ENCODE assay signal across 11 cellular contexts in the genomic region with DNA sequence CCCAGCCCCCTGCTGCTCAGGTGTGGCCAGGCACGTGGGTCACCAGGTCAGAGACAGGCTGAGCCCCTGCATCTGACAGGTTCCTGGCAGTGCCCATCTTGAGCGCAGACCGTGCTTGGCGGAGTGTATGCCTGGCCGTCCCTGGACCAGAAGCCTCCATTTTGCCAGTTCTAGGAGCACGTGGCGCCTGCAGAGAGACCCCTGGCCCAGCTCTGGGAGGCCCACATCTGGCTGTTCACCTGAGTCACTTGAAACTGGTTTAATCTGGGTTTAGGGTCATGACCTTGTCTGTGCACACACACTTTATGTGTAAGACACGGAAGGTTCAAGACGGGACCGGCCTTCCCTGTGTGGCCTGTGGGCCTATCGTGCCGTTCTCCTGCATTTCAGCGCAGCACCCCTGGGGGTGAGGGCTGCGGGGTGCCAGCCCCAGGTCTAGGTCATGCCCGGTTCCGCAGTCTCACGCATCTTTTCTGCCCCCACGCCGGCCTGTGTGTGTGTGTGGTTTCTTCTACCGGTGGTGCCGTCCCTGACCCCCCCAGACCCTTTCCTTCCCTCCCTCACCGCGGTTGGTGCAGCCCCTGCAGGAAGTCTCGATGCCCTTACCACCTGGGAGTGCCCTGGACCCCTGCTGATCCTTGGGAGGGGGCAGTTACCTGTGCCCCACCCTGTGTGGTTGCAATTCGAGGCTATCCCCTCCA. TPM values are rescaled to one million over a fixed set of nuclear protein-coding genes. Genes with fewer than 3 reads are reported as not detected.
DNase-seq lines count a peak whose midpoint lies in the region; ATAC-seq and TF ChIP-seq lines count a peak whose summit lies in the region.
"Had no signal": no experiment of that assay in that cellular context is flagged by ENCODE, and none has a peak within 500 bp of the region (broad histone marks: within the 10 kb centered on the region; RNA-seq: fewer than 3 reads in every experiment).

No MANE protein-coding gene starts in this region.

- dilution Hi-C loops in IMR-90 (cut with HindIII; ENCODE audit: low sequenced_read_pairs, unreplicated experiment), result no loop called here

- H3K14ac ChIP-seq in IMR-90 (replicated peaks; ENCODE audit: low read depth, low read length) (no peak overlapping the region), trophoblast cell (ENCODE audit: low read length) (no peak overlapping the region)

- H2BK120ac ChIP-seq in IMR-90 (ENCODE audit: low read depth, low read length), result no peak overlapping the region
- H2BK120ac ChIP-seq in trophoblast cell (ENCODE audit: insufficient read depth, low read length, poor library complexity), result no peak overlapping the region

- H3K4me1 ChIP-seq in IMR-90 (ENCODE audit: control insufficient read depth, insufficient read depth, low read length), result peaks cover 7% of the 10 kb centered on the region
- peaks cover 5% of the 10 kb centered on the region for H3K4me1 ChIP-seq in iPS-15b (ENCODE audit: control insufficient read depth, insufficient read depth, low read length)
- peaks cover 25 to 31% of the 10 kb centered on the region in 2 experiments for H3K4me1 ChIP-seq in trophoblast cell (ENCODE audit: control insufficient read depth in 1 of 2, insufficient read depth in 2 of 2, low read length in 2 of 2)

- no peak overlapping the region for H3K27ac Mint-ChIP-seq in type B pancreatic cell

- no peak overlapping the region for H2BK20ac ChIP-seq in IMR-90 (ENCODE audit: low read depth, low read length)

- no peak overlapping the region for H3K18ac ChIP-seq in IMR-90 (ENCODE audit: low read depth, low read length)
- H3K18ac ChIP-seq in trophoblast cell (ENCODE audit: low read length), result peak overlapping the region; percentile 54

- intact Hi-C loops in Right ventricle myocardium inferior (cut with DNase I) (loop anchor here (2.0 kb wide), 1 partner anchor 147 kb away; no protein-coding TSS in a partner anchor), left ventricle myocardium superior (cut with micrococcal nuclease) (no loop called here), IMR-90 (cut with micrococcal nuclease) (no loop called here)

- H3K79me2 ChIP-seq in trophoblast cell (ENCODE audit: control insufficient read depth, insufficient read depth, low read length, poor library complexity), result peaks cover 9% of the 10 kb centered on the region

- no peaks in the 10 kb centered on the region for H3K27me3 ChIP-seq in IMR-90 (ENCODE audit: control insufficient read depth, insufficient read depth, low read length)
- H3K27me3 ChIP-seq in iPS-15b (ENCODE audit: control insufficient read depth, insufficient read depth, low read length), result no peaks in the 10 kb centered on the region
- H3K27me3 ChIP-seq in trophoblast cell (ENCODE audit: insufficient read depth, low read length), result no peaks in the 10 kb centered on the region

- H2BK12ac ChIP-seq in trophoblast cell (ENCODE audit: low read length), result no peak overlapping the region

- no peak overlapping the region for H4K8ac ChIP-seq in IMR-90 (ENCODE audit: low read depth in 2 of 2, low read length in 2 of 2)
- no peak overlapping the region for H4K8ac ChIP-seq in trophoblast cell (ENCODE audit: low read depth, low read length)

- H3K36me3 ChIP-seq in IMR-90 (ENCODE audit: control insufficient read depth, insufficient read depth, low read length) (peaks cover 31% of the 10 kb centered on the region), iPS-15b (ENCODE audit: control insufficient read depth, insufficient read depth, low read length) (peaks cover 46% of the 10 kb centered on the region), trophoblast cell (ENCODE audit: control insufficient read depth in 1 of 2, insufficient read depth in 2 of 2, low read length in 2 of 2) (peaks cover 43 to 46% of the 10 kb centered on the region in 2 experiments)

- H3K4me3 Mint-ChIP-seq in type B pancreatic cell, result no peak overlapping the region
- H3K4me3 Mint-ChIP-seq: CD4-positive, CD25-positive, alpha-beta regulatory T cell had no signal

- H2BK5ac ChIP-seq in IMR-90 (ENCODE audit: low read depth, low read length, poor library complexity, severe bottlenecking), result no peak overlapping the region
- H2BK5ac ChIP-seq in trophoblast cell (ENCODE audit: low read depth, low read length, poor library complexity), result no peak overlapping the region

- no peak for TF ChIP-seq POLR2A in IMR-90 (IDR thresholded peaks at IDR 0.05; ENCODE audit: low read depth, low read length)

- H3K9ac ChIP-seq in IMR-90 (ENCODE audit: low read depth, low read length) (no peak overlapping the region), iPS-15b (ENCODE audit: low read depth, low read length) (peak overlapping the region; percentile 37), trophoblast cell (ENCODE audit: low read length) (no peak overlapping the region)

- H4K91ac ChIP-seq in IMR-90 (ENCODE audit: insufficient read depth, low read depth, low read length), result no peak overlapping the region
- H4K91ac ChIP-seq in trophoblast cell (ENCODE audit: low read depth, low read length), result no peak overlapping the region

- H2AK5ac ChIP-seq in IMR-90 (ENCODE audit: low read depth, low read length) (no peak overlapping the region), trophoblast cell (ENCODE audit: low read length) (no peak overlapping the region)

- H3K9me3 ChIP-seq in IMR-90 (ENCODE audit: control insufficient read depth, insufficient read depth, low read length), result no peaks in the 10 kb centered on the region
- no peaks in the 10 kb centered on the region for H3K9me3 ChIP-seq in iPS-15b (ENCODE audit: control insufficient read depth, insufficient read depth, low read length)
- peaks cover 3% of the 10 kb centered on the region for H3K9me3 ChIP-seq in trophoblast cell (ENCODE audit: insufficient read depth, low read depth, low read length)

- no TSS peak for BruUV-seq in IMR-90 (replicated peaks; lab: Mats Ljungman, UMichigan)

- no peak overlapping the region for H2BK15ac ChIP-seq in IMR-90 (ENCODE audit: low read depth, low read length)

- no peak for TF ChIP-seq RAD21 in IMR-90 (IDR thresholded peaks at IDR 0.05; ENCODE audit: low read length)

- H3K4ac ChIP-seq in IMR-90 (ENCODE audit: low read depth, low read length) (no peak overlapping the region), trophoblast cell (ENCODE audit: low read depth, low read length) (peak overlapping the region; percentile 71)

- no peak overlapping the region for H2AFZ ChIP-seq in IMR-90 (replicated peaks; ENCODE audit: low read length, poor library complexity)
- H2AFZ ChIP-seq in trophoblast cell (ENCODE audit: insufficient read depth, low read length, poor library complexity), result no peak overlapping the region

- WGBS in IMR-90 (ENCODE audit: extremely low coverage in 2 of 2, insufficient read length in 1 of 2), 2 experiments, result 81% methylated on average over 10 of the region's 25 CpGs; no CpG with 5 or more reads in 1 of the 2 experiments
- WGBS in trophoblast cell (ENCODE audit: extremely low coverage, insufficient coverage, insufficient read length), result no CpG with 5 or more reads among the region's 25 CpGs

- peaks cover 70% of the 10 kb centered on the region for H4K20me1 ChIP-seq in IMR-90 (ENCODE audit: insufficient read depth, low read length)

- no peak overlapping the region for H3K27ac ChIP-seq in IMR-90 (ENCODE audit: insufficient read depth, low read length)
- H3K27ac ChIP-seq in trophoblast cell (ENCODE audit: low read depth, low read length), result no peak overlapping the region
- H3K27ac ChIP-seq: 22Rv1 had no signal

- H3K56ac ChIP-seq in IMR-90 (ENCODE audit: extremely low read depth, insufficient read depth, low read length), result no peak overlapping the region

- in situ Hi-C loops in IMR-90 (cut with MboI; ENCODE audit: low sequenced_read_pairs), result no loop called here

- H3K23ac ChIP-seq in IMR-90 (ENCODE audit: low read depth, low read length), result no peak overlapping the region
- no peak overlapping the region for H3K23ac ChIP-seq in trophoblast cell (ENCODE audit: low read length)

- H3K4me3 ChIP-seq in IMR-90 (ENCODE audit: insufficient read depth, low read depth, low read length) (no peak overlapping the region), iPS-15b (ENCODE audit: low read depth, low read length) (no peak overlapping the region), trophoblast cell (ENCODE audit: low read depth, low read length) (no peak overlapping the region)
- H3K4me3 ChIP-seq: K562 had no signal

- no peaks in the 10 kb centered on the region for H3K27me3 Mint-ChIP-seq in type B pancreatic cell
- H3K27me3 Mint-ChIP-seq: CD4-positive, CD25-positive, alpha-beta regulatory T cell had no signal

- DNase-seq in Right ventricle myocardium inferior (ENCODE audit: missing footprints), result peak; percentile 11
- no peak for DNase-seq in left ventricle myocardium superior
- DNase-seq in IMR-90, result no peak
- DNase-seq in trophoblast cell, result no peak
- DNase-seq in left lobe of liver (ENCODE audit: low spot score), result no peak
- no peak for DNase-seq in type B pancreatic cell (ENCODE audit: extremely low spot score, unreplicated experiment)
- DNase-seq in NOMO-1 treated with dmso at 0.1 percent for 144 hours (lab: John Stamatoyannopoulos, UW; ENCODE audit: unreplicated experiment), result no peak

- H3K9me1 ChIP-seq in IMR-90 (ENCODE audit: insufficient read depth, low read length), result peaks cover 16% of the 10 kb centered on the region; the same call in 1 of the 2 replicates

- H3K4me1 Mint-ChIP-seq in type B pancreatic cell (ENCODE audit: unreplicated experiment), result peaks cover 11% of the 10 kb centered on the region

- H4K5ac ChIP-seq in IMR-90 (ENCODE audit: low read depth, low read length), result no peak overlapping the region

- ATAC-seq in Right ventricle myocardium inferior, result no peak
- ATAC-seq in left ventricle myocardium superior, result no peak
- no peak for ATAC-seq in IMR-90 (ENCODE audit: low read depth)
- no peak for ATAC-seq in left lobe of liver

- H3K36me3 Mint-ChIP-seq in type B pancreatic cell, result peaks cover 15% of the 10 kb centered on the region

- peak overlapping the region; percentile 6 for H4K12ac ChIP-seq in trophoblast cell (ENCODE audit: low read depth, low read length)

- H3K4me2 ChIP-seq in IMR-90 (ENCODE audit: low read depth, low read length), result no peak overlapping the region
- no peak overlapping the region for H3K4me2 ChIP-seq in trophoblast cell (ENCODE audit: low read length)

- no peaks in the 10 kb centered on the region for H3K9me3 Mint-ChIP-seq in type B pancreatic cell

- POLR2A ChIA-PET in IMR-90 (lab: Charles Lee; ENCODE audit: unreplicated experiment), result no interaction called here

- no peak for TF ChIP-seq CTCF in IMR-90 (conservative IDR thresholded peaks at IDR 0.05; ENCODE audit: low read depth, low read length)
- TF ChIP-seq CTCF in type B pancreatic cell (conservative IDR thresholded peaks at IDR 0.05), result no peak

- H2AK9ac ChIP-seq in IMR-90 (replicated peaks; ENCODE audit: low read depth, low read length, poor library complexity), result peak overlapping the region; percentile 65

- CTCF ChIA-PET in IMR-90 (lab: Yijun Ruan, JAX), result no interaction called here

- H3K79me1 ChIP-seq in IMR-90 (ENCODE audit: low read depth in 1 of 2, low read length in 2 of 2), result peaks cover 10 to 80% of the 10 kb centered on the region in 2 experiments
- H3K79me1 ChIP-seq in trophoblast cell (ENCODE audit: low read length), result no peaks in the 10 kb centered on the region

RNA-seq across cellular contexts. Expression of a gene that starts 14.0 kb away (rescaled TPM):
- 7.8 TPM for total RNA-seq in Right ventricle myocardium inferior
- total RNA-seq in left ventricle myocardium superior, result 10.7 TPM
- 8.1 and 10.6 TPM in 2 replicates for total RNA-seq in IMR-90 (2012; rRNA removed)
- polyA plus RNA-seq in IMR-90 (2012; rRNA removed), result 12.2 and 15.6 TPM in 2 replicates
- 3.6 and 10.0 TPM in 2 replicates for polyA plus RNA-seq in IMR-90 (2012; cell fraction: cytosol; rRNA removed)
- 32.8 and 87.5 TPM in 2 replicates for polyA plus RNA-seq in IMR-90 (2012; cell fraction: nucleus; rRNA removed; ENCODE audit: low replicate concordance)
- 11.5 and 12.4 TPM in 2 replicates for polyA plus RNA-seq in trophoblast cell (2013)
- 33.4 TPM for total RNA-seq in left lobe of liver
- total RNA-seq in type B pancreatic cell (ENCODE audit: low replicate concordance), result 20.5 and 25.5 TPM in 2 replicates

RNA-seq across cellular contexts. Expression of a gene that starts 14.3 kb away (rescaled TPM):
- total RNA-seq in Right ventricle myocardium inferior (230 TPM), left ventricle myocardium superior (240 TPM), IMR-90 (2012; rRNA removed) (458 and 487 TPM in 2 replicates), left lobe of liver (138 TPM), type B pancreatic cell (ENCODE audit: low replicate concordance) (207 and 236 TPM in 2 replicates)
- polyA plus RNA-seq in IMR-90 (2012; rRNA removed), result 417 and 520 TPM in 2 replicates
- polyA plus RNA-seq in IMR-90 (2012; cell fraction: cytosol; rRNA removed), result 774 and 987 TPM in 2 replicates
- polyA plus RNA-seq in IMR-90 (2012; cell fraction: nucleus; rRNA removed; ENCODE audit: low replicate concordance), result 366 and 428 TPM in 2 replicates
- 323 and 344 TPM in 2 replicates for polyA plus RNA-seq in trophoblast cell (2013)

RNA-seq across cellular contexts. Expression of a gene that starts 25.3 kb away (rescaled TPM):
- total RNA-seq in Right ventricle myocardium inferior (21.6 TPM), left ventricle myocardium superior (27.3 TPM), IMR-90 (2012; rRNA removed) (11.5 and 12.2 TPM in 2 replicates), left lobe of liver (31.0 TPM), type B pancreatic cell (ENCODE audit: low replicate concordance) (35.6 and 37.4 TPM in 2 replicates)
- 23.9 and 25.2 TPM in 2 replicates for polyA plus RNA-seq in IMR-90 (2012; rRNA removed)
- polyA plus RNA-seq in IMR-90 (2012; cell fraction: cytosol; rRNA removed), result 21.7 and 23.7 TPM in 2 replicates
- polyA plus RNA-seq in IMR-90 (2012; cell fraction: nucleus; rRNA removed; ENCODE audit: low replicate concordance), result 52.1 and 66.5 TPM in 2 replicates
- 25.9 and 27.2 TPM in 2 replicates for polyA plus RNA-seq in trophoblast cell (2013)

RNA-seq across cellular contexts. Expression of a gene that starts 35.3 kb away (rescaled TPM):
- total RNA-seq in Right ventricle myocardium inferior, result 55.2 TPM
- 58.4 TPM for total RNA-seq in left ventricle myocardium superior
- 23.7 and 30.6 TPM in 2 replicates for total RNA-seq in IMR-90 (2012; rRNA removed)
- polyA plus RNA-seq in IMR-90 (2012; rRNA removed), result 41.1 and 46.7 TPM in 2 replicates
- 21.4 and 47.8 TPM in 2 replicates for polyA plus RNA-seq in IMR-90 (2012; cell fraction: cytosol; rRNA removed)
- 41.4 and 44.4 TPM in 2 replicates for polyA plus RNA-seq in IMR-90 (2012; cell fraction: nucleus; rRNA removed; ENCODE audit: low replicate concordance)
- polyA plus RNA-seq in trophoblast cell (2013), result 38.6 and 39.1 TPM in 2 replicates
- 19.6 TPM for total RNA-seq in left lobe of liver
- total RNA-seq in type B pancreatic cell (ENCODE audit: low replicate concordance), result 45.6 and 66.3 TPM in 2 replicates
